Comparison of ENCODE assay signal across 8 cellular contexts in genomic region chr5:21341203-21341867, GRCh38.
DNase-seq lines count a peak whose midpoint lies in the region; ATAC-seq, FAIRE-seq and TF ChIP-seq lines count a peak whose summit lies in the region.
"Not testable (repeated sequence)": the region's sequence is repeated elsewhere in the genome, so short reads cannot be mapped to it uniquely, and the experiment has no call there.

No MANE protein-coding gene starts in this region.

- TF ChIP-seq RAD21 in K562 (CRISPR knock-in tag; conservative IDR thresholded peaks at IDR 0.05 in 1 of 2, IDR thresholded peaks at IDR 0.05 in 1 of 2), result not testable (repeated sequence)

- H3K27ac ChIP-seq in DND-41 (ENCODE audit: low read length); K562 (ENCODE audit: extremely low read depth, low read depth, low read length); suprapubic skin: not testable (repeated sequence)

- H3K36me3 ChIP-seq in DND-41 (ENCODE audit: insufficient read depth, low read length); K562 (ENCODE audit: control insufficient read depth, insufficient read depth, low read length); suprapubic skin: not testable (repeated sequence)

- H3K9me3 Mint-ChIP-seq in WTC11, neural crest cell: not testable (repeated sequence)

- peak overlapping the region; percentile 44; the same call in 1 of the 2 replicates for H3K9ac ChIP-seq in DND-41 (ENCODE audit: low read depth, low read length)
- not testable (repeated sequence) for H3K9ac ChIP-seq in K562 (ENCODE audit: insufficient read depth in 1 of 2, low read depth in 2 of 2, low read length in 2 of 2)

- TF ChIP-seq EP300 in K562 (IDR thresholded peaks at IDR 0.05; ENCODE audit: low read length); suprapubic skin (IDR thresholded peaks at IDR 0.05): not testable (repeated sequence)

- intact Hi-C loops in K562 (cut with micrococcal nuclease), result not testable (repeated sequence)

- H3K79me2 ChIP-seq in DND-41 (ENCODE audit: insufficient read depth, low read length); K562 (ENCODE audit: control insufficient read depth, insufficient read depth, low read length): not testable (repeated sequence)

- H3K9me3 ChIP-seq in DND-41 (ENCODE audit: insufficient read depth, low read length, severe bottlenecking); K562 (replicated peaks; ENCODE audit: control insufficient read depth, insufficient read depth, low read depth, low read length); suprapubic skin: not testable (repeated sequence)

- POLR2A ChIA-PET in WTC11 (lab: Charles Lee); K562 (lab: Yijun Ruan, JAX): not testable (repeated sequence)

- not testable (repeated sequence) for H4K20me1 ChIP-seq in DND-41 (ENCODE audit: insufficient read depth, low read length); K562 (replicated peaks; ENCODE audit: control insufficient read depth, insufficient read depth, low read length)

- H3K9me1 ChIP-seq in K562 (ENCODE audit: control insufficient read depth, insufficient read depth, low read length), result not testable (repeated sequence)

- not testable (repeated sequence) for FAIRE-seq in K562 (lab: Jason Lieb, UNC)

- H3K27me3 Mint-ChIP-seq in WTC11 (ENCODE audit: low read depth); neural crest cell (ENCODE audit: low read depth): not testable (repeated sequence)

- CTCF ChIA-PET in WTC11 (lab: Charles Lee); K562 (lab: Yijun Ruan, JAX; ENCODE audit: low intra/inter-chr PET ratio): not testable (repeated sequence)

- H3K4me2 ChIP-seq in DND-41 (ENCODE audit: insufficient read depth, low read length); K562 (ENCODE audit: insufficient read depth, low read length): not testable (repeated sequence)

- peak overlapping the region; percentile 9 to 50; a peak in 3 of 4 replicates for H3K4me3 ChIP-seq in DND-41 (ENCODE audit: low read depth in 1 of 2, low read length in 2 of 2)
- H3K4me3 ChIP-seq in K562; fibroblast of mammary gland (ENCODE audit: control insufficient read depth, low read depth, low read length): not testable (repeated sequence)
- H3K4me3 ChIP-seq in suprapubic skin, result peak overlapping the region; percentile 16

- not testable (repeated sequence) for H3K4me1 Mint-ChIP-seq in WTC11, neural crest cell

- DNase-seq in DND-41, result peak; percentile 66
- DNase-seq in NCI-H146 (lab: John Stamatoyannopoulos, UW), result peak; percentile 17
- peak; percentile 12 for DNase-seq in WTC11 (ENCODE audit: low spot score)
- DNase-seq in K562 (ENCODE audit: extremely low read depth in 1 of 4, low spot score in 3 of 4); suprapubic skin (ENCODE audit: low spot score in 2 of 2): not testable (repeated sequence)
- peak; percentile 28 for DNase-seq in fibroblast of mammary gland (ENCODE audit: low read depth)
- DNase-seq in islet precursor cell, result peak; percentile 41
- DNase-seq in neural crest cell (ENCODE audit: low read depth, low spot score), result peak; percentile 27

- in situ Hi-C loops in K562 (cut with MboI), result not testable (repeated sequence)

- H3K27me3 ChIP-seq in DND-41 (ENCODE audit: insufficient read depth, low read length, poor library complexity); K562 (ENCODE audit: control insufficient read depth in 2 of 2, insufficient read depth in 2 of 2, low read length in 2 of 2); suprapubic skin: not testable (repeated sequence)

- WGBS in K562 (ENCODE audit: insufficient coverage, low coverage, missing lambda C conversion rate), result 0% methylated on average over 6 of the region's 66 CpGs
- no CpG with 5 or more reads among the region's 66 CpGs for WGBS in suprapubic skin

- BruUV-seq in K562 (replicated peaks; lab: Mats Ljungman, UMichigan), result not testable (repeated sequence)

- ATAC-seq in DND-41 (ENCODE audit: insufficient read depth, low read depth) (peak; percentile 81), K562 (peak; percentile 71)
- ATAC-seq in WTC11, result not testable (repeated sequence)

- H3K36me3 Mint-ChIP-seq in WTC11; neural crest cell (ENCODE audit: low read depth): not testable (repeated sequence)

- not testable (repeated sequence) for TF ChIP-seq POLR2A in K562 (conservative IDR thresholded peaks at IDR 0.05); suprapubic skin (IDR thresholded peaks at IDR 0.05)

- H3K4me1 ChIP-seq in DND-41 (ENCODE audit: insufficient read depth, low read length); K562 (replicated peaks in 1 of 2; ENCODE audit: control insufficient read depth in 2 of 2, insufficient read depth in 2 of 2, low read length in 2 of 2); suprapubic skin: not testable (repeated sequence)

- 0 out of 2 replicates have a peak overlapping the region, but pooled peaks have one; percentile 26 for H2AFZ ChIP-seq in DND-41 (ENCODE audit: low read depth, low read length)
- not testable (repeated sequence) for H2AFZ ChIP-seq in K562 (ENCODE audit: low read depth, low read length)

- TF ChIP-seq CTCF in DND-41 (IDR thresholded peaks at IDR 0.05; ENCODE audit: borderline replicate concordance, extremely low read depth, low read length, poor library complexity, severe bottlenecking), result peak; percentile 43
- TF ChIP-seq CTCF in WTC11 (IDR thresholded peaks at IDR 0.05); K562 (IDR thresholded peaks at IDR 0.05 in 2 of 3, conservative IDR thresholded peaks at IDR 0.05 in 1 of 3; ENCODE audit: insufficient read depth in 2 of 3, low read depth in 1 of 3, low read length in 3 of 3); fibroblast of mammary gland (conservative IDR thresholded peaks at IDR 0.05; ENCODE audit: control insufficient read depth, insufficient read depth, low read depth, low read length); suprapubic skin (IDR thresholded peaks at IDR 0.05): not testable (repeated sequence)
- peak; percentile 58 for TF ChIP-seq CTCF in neural crest cell (conservative IDR thresholded peaks at IDR 0.05)

- H3K27ac Mint-ChIP-seq in WTC11; neural crest cell (ENCODE audit: unreplicated experiment): not testable (repeated sequence)

- peak overlapping the region; percentile 50; the same call in 1 of the 2 replicates for H3K4me3 Mint-ChIP-seq in WTC11
- not testable (repeated sequence) for H3K4me3 Mint-ChIP-seq in neural crest cell

TF ChIP-seq in K562, 482 proteins besides CTCF, POLR2A, EP300 and RAD21:
- peak; percentile 36; the same call in 1 of the 2 replicates for TF ChIP-seq POLR2G (IDR thresholded peaks at IDR 0.05; ENCODE audit: low read depth, low read length)
- TF ChIP-seq GABPA (tag; conservative IDR thresholded peaks at IDR 0.05; ENCODE audit: low read depth), result peak; percentile 51
